1 cellular context compared by ENCODE assay signal in genomic region chr20:63846128-63846771, GRCh38.
TF ChIP-seq lines count a peak whose summit lies in the region.

No MANE protein-coding gene starts in this region.

TF ChIP-seq in HepG2, 621 proteins besides CTCF, POLR2A, EP300 and RAD21 (continues in another document):
- TF ChIP-seq CBX1 (IDR thresholded peaks at IDR 0.05; ENCODE audit: low read depth) (peak; percentile 35), ZNF143 (CRISPR knock-in tag; IDR thresholded peaks at IDR 0.05) (no peak), XRCC5 (optimal IDR thresholded peaks at IDR 0.05; ENCODE audit: low read length) (peak; percentile 52), ISL2 (CRISPR knock-in tag; IDR thresholded peaks at IDR 0.05) (0 out of 2 replicates have a peak, but pooled peaks have one; percentile 47), SPEN (CRISPR knock-in tag; IDR thresholded peaks at IDR 0.05; ENCODE audit: low read depth) (0 out of 2 replicates have a peak, but pooled peaks have one; percentile 37), HNF4A (CRISPR knock-in tag; IDR thresholded peaks at IDR 0.05) (0 out of 2 replicates have a peak, but pooled peaks have one; percentile 34), ZNF263 (CRISPR knock-in tag; IDR thresholded peaks at IDR 0.05) (peak; percentile 94), ADNP (CRISPR knock-in tag; IDR thresholded peaks at IDR 0.05) (no peak), GZF1 (CRISPR knock-in tag; IDR thresholded peaks at IDR 0.05) (0 out of 2 replicates have a peak, but pooled peaks have one; percentile 55), HDAC1 (CRISPR knock-in tag; IDR thresholded peaks at IDR 0.05) (peak; percentile 62), ZNF503 (CRISPR knock-in tag; IDR thresholded peaks at IDR 0.05) (no peak; the same call in 1 of the 2 replicates), ZNF746 (CRISPR knock-in tag; IDR thresholded peaks at IDR 0.05) (0 out of 2 replicates have a peak, but pooled peaks have one; percentile 45), ZNF292 (CRISPR knock-in tag; IDR thresholded peaks at IDR 0.05; ENCODE audit: borderline replicate concordance, low read depth) (0 out of 2 replicates have a peak, but pooled peaks have one; percentile 49), BATF2 (CRISPR knock-in tag; IDR thresholded peaks at IDR 0.05) (0 out of 2 replicates have a peak, but pooled peaks have one; percentile 12), PITX1 (CRISPR knock-in tag; IDR thresholded peaks at IDR 0.05) (peak; percentile 81), SALL1 (CRISPR knock-in tag; IDR thresholded peaks at IDR 0.05) (0 out of 2 replicates have a peak, but pooled peaks have one; percentile 34), THAP11 (CRISPR knock-in tag; IDR thresholded peaks at IDR 0.05) (peak; percentile 53; the same call in 1 of the 2 replicates), ZIK1 (CRISPR knock-in tag; IDR thresholded peaks at IDR 0.05; ENCODE audit: borderline replicate concordance, low read depth) (0 out of 2 replicates have a peak, but pooled peaks have one; percentile 13), ZNF567 (CRISPR knock-in tag; IDR thresholded peaks at IDR 0.05; ENCODE audit: borderline replicate concordance) (0 out of 2 replicates have a peak, but pooled peaks have one; percentile 43), DR1 (CRISPR knock-in tag; IDR thresholded peaks at IDR 0.05) (no peak), DRAP1 (CRISPR knock-in tag; IDR thresholded peaks at IDR 0.05) (0 out of 2 replicates have a peak, but pooled peaks have one; percentile 23), TMF1 (CRISPR knock-in tag; IDR thresholded peaks at IDR 0.05; ENCODE audit: low read depth) (peak; percentile 58; the same call in 1 of the 2 replicates), MED13 (CRISPR knock-in tag; IDR thresholded peaks at IDR 0.05) (peak; percentile 2; the same call in 1 of the 2 replicates), HNF1A (IDR thresholded peaks at IDR 0.05; ENCODE audit: low read depth) (no peak), HNF1A (CRISPR knock-in tag; IDR thresholded peaks at IDR 0.05; ENCODE audit: borderline replicate concordance) (peak; percentile 13; the same call in 1 of the 2 replicates), TFAP4 (IDR thresholded peaks at IDR 0.05; ENCODE audit: borderline replicate concordance, low read depth) (peak; percentile 12; the same call in 1 of the 2 replicates), ESRRA (CRISPR knock-in tag; IDR thresholded peaks at IDR 0.05; ENCODE audit: low read depth) (peak; percentile 83), BRF2 (CRISPR knock-in tag; IDR thresholded peaks at IDR 0.05) (no peak), REST (IDR thresholded peaks at IDR 0.05; ENCODE audit: borderline replicate concordance in 1 of 2, low read depth in 1 of 2, low read length in 2 of 2) (no peak), SNAPC4 (CRISPR knock-in tag; IDR thresholded peaks at IDR 0.05) (peak; percentile 56; the same call in 1 of the 2 replicates), HMGXB4 (CRISPR knock-in tag; IDR thresholded peaks at IDR 0.05; ENCODE audit: borderline replicate concordance in 1 of 2, low read depth in 1 of 2) (peak in 1 of 2 experiments; percentile 45; a peak in 2 of 4 replicates), HDAC2 (CRISPR knock-in tag; IDR thresholded peaks at IDR 0.05) (peak; percentile 59), ZFP90 (CRISPR knock-in tag; IDR thresholded peaks at IDR 0.05; ENCODE audit: borderline replicate concordance) (no peak; the same call in 1 of the 2 replicates), NCOA2 (CRISPR knock-in tag; IDR thresholded peaks at IDR 0.05) (peak; percentile 34; the same call in 1 of the 2 replicates), KDM3A (CRISPR knock-in tag; IDR thresholded peaks at IDR 0.05; ENCODE audit: low read depth) (peak; percentile 52; the same call in 1 of the 2 replicates), NKX3-1 (CRISPR knock-in tag; IDR thresholded peaks at IDR 0.05) (0 out of 2 replicates have a peak, but pooled peaks have one; percentile 1), IRX3 (CRISPR knock-in tag; IDR thresholded peaks at IDR 0.05; ENCODE audit: borderline replicate concordance, low read depth) (0 out of 2 replicates have a peak, but pooled peaks have one; percentile 27), NCOA1 (CRISPR knock-in tag; IDR thresholded peaks at IDR 0.05) (no peak), SAP130 (CRISPR knock-in tag; IDR thresholded peaks at IDR 0.05; ENCODE audit: low read depth) (peak; percentile 48; the same call in 1 of the 2 replicates), ZNF317 (CRISPR knock-in tag; IDR thresholded peaks at IDR 0.05) (no peak)
